ENCODE assay signal across 1 cellular context in the genomic region with DNA sequence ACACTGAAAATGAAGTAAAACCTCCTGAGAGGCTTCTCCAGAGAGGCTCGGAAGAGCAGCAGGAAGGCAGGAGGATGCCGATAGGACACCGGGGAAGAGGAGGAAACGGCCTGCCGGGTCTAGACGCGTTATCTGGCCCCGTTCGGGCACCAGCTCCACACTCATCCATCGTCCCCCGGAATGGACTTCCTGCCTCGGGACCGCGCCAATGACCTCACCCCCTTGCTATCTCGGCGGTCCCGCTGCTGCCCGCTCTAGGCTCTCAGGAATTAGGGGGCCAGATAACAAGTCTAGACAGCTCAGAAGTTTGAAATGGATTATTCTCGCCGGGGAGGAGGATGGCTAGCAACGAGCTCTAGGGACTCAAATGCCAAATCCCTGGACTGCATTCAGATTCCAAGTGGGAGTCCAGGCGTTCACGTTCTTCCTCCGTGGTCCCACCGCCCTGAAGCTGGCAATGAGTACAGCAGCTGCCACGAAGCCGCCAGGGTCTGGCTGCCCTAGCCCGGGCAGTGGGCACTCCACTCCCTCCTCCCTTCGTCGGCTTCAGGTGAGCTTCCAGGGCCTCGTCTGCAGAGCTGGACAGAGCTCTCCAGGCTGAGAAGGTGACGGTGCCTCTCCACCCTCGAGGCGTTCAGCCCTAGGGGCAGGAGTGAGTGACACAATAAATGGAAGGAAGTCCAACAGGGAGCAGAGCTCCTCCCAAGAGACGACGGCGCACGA.
TF ChIP-seq lines count a peak whose summit lies in the region.

No MANE protein-coding gene starts in this region.

TF ChIP-seq in liver, 16 proteins besides CTCF, POLR2A, EP300 and RAD21 (continued from another document):
- TF ChIP-seq, protein P1, sequence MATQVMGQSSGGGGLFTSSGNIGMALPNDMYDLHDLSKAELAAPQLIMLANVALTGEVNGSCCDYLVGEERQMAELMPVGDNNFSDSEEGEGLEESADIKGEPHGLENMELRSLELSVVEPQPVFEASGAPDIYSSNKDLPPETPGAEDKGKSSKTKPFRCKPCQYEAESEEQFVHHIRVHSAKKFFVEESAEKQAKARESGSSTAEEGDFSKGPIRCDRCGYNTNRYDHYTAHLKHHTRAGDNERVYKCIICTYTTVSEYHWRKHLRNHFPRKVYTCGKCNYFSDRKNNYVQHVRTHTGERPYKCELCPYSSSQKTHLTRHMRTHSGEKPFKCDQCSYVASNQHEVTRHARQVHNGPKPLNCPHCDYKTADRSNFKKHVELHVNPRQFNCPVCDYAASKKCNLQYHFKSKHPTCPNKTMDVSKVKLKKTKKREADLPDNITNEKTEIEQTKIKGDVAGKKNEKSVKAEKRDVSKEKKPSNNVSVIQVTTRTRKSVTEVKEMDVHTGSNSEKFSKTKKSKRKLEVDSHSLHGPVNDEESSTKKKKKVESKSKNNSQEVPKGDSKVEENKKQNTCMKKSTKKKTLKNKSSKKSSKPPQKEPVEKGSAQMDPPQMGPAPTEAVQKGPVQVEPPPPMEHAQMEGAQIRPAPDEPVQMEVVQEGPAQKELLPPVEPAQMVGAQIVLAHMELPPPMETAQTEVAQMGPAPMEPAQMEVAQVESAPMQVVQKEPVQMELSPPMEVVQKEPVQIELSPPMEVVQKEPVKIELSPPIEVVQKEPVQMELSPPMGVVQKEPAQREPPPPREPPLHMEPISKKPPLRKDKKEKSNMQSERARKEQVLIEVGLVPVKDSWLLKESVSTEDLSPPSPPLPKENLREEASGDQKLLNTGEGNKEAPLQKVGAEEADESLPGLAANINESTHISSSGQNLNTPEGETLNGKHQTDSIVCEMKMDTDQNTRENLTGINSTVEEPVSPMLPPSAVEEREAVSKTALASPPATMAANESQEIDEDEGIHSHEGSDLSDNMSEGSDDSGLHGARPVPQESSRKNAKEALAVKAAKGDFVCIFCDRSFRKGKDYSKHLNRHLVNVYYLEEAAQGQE (IDR thresholded peaks at IDR 0.05): no peak
- no peak for TF ChIP-seq TAF1 (conservative IDR thresholded peaks at IDR 0.05)
